ENCODE assay signal across 25 cellular contexts in the genomic region with DNA sequence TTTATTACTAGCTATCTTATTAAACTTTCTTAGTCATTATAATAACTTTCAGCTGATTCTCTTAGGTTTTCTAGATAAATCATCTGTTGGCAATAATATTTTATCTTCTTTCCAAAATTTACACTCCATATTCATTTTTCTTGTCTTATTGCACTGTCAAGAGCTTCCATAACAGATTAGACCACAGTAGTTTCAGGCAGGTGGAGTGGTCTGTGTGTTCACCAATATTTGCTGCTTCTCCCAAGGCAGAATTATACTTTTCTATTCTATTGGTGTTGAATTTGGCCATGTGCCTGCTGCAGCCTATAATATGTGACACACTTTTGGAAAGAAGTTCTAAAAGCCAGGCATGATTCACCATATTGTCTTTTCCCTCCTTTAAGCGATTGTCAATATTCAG.
"Had no signal": no experiment of that assay in that cellular context is flagged by ENCODE, and none has a peak within 500 bp of the region (broad histone marks: within the 10 kb centered on the region; RNA-seq: fewer than 3 reads in every experiment).

No MANE protein-coding gene starts in this region.

- H3K4me1 ChIP-seq: colonic mucosa, esophagus muscularis mucosa, esophagus squamous epithelium, foreskin keratinocyte, gastrocnemius medialis, gastroesophageal sphincter, heart left ventricle, heart right ventricle had no signal

- H3K9me3 ChIP-seq: colonic mucosa, gastrocnemius medialis had no signal

- H3K4me1 Mint-ChIP-seq: endodermal cell had no signal

- ATAC-seq: effector memory CD8-positive, alpha-beta T cell; esophagus mucosa; foreskin keratinocyte; gastrocnemius medialis; gastroesophageal sphincter; heart left ventricle; heart right ventricle had no signal

- H3K27ac Mint-ChIP-seq: dendritic cell treated with granulocyte-macrophage colony-stimulating factor and Interleukin-4, amounts not matched to agents 40 ng/mL and 50 ng/mL, for 4 days; effector memory CD8-positive, alpha-beta T cell; endodermal cell had no signal

- H3K4me3 ChIP-seq: colonic mucosa, coronary artery, dorsolateral prefrontal cortex, esophagus muscularis mucosa, esophagus squamous epithelium, gastrocnemius medialis, gastroesophageal sphincter, heart left ventricle, heart right ventricle had no signal

- H3K36me3 ChIP-seq: colonic mucosa, esophagus muscularis mucosa, esophagus squamous epithelium, gastrocnemius medialis, gastroesophageal sphincter, heart left ventricle, heart right ventricle had no signal

- H3K4me3 Mint-ChIP-seq: dendritic cell treated with granulocyte-macrophage colony-stimulating factor and Interleukin-4, amounts not matched to agents 40 ng/mL and 50 ng/mL, for 4 days; effector memory CD8-positive, alpha-beta T cell; endodermal cell had no signal

- H3K9me3 Mint-ChIP-seq: dendritic cell treated with granulocyte-macrophage colony-stimulating factor and Interleukin-4, amounts not matched to agents 40 ng/mL and 50 ng/mL, for 4 days; effector memory CD8-positive, alpha-beta T cell had no signal

- DNase-seq: colonic mucosa; cortex of kidney; dermis blood vessel endothelial cell; dorsolateral prefrontal cortex; effector CD4-positive, alpha-beta T cell; effector CD8-positive, alpha-beta T cell; effector memory CD4-positive, alpha-beta T cell; effector memory CD8-positive, alpha-beta T cell; endodermal cell; erythroblast; esophagus squamous epithelium; foreskin fibroblast; foreskin keratinocyte; foreskin melanocyte; gastrocnemius medialis; glutamatergic neuron; head of caudate nucleus; heart left ventricle; heart right ventricle had no signal

- H3K27ac ChIP-seq: colonic mucosa, coronary artery, dorsolateral prefrontal cortex, epithelial cell of prostate, esophagus muscularis mucosa, esophagus squamous epithelium, foreskin keratinocyte, gastrocnemius medialis, gastroesophageal sphincter, heart left ventricle, heart right ventricle had no signal
